11 cellular contexts compared by ENCODE assay signal in genomic region chr10:5862360-5862929, GRCh38. TPM values are rescaled to one million over a fixed set of nuclear protein-coding genes. Genes with fewer than 3 reads are reported as not detected.
DNase-seq lines count a peak whose midpoint lies in the region; ATAC-seq and TF ChIP-seq lines count a peak whose summit lies in the region.
"Had no signal": no experiment of that assay in that cellular context is flagged by ENCODE, and none has a peak within 500 bp of the region (broad histone marks: within the 10 kb centered on the region; RNA-seq: fewer than 3 reads in every experiment).

No MANE protein-coding gene starts in this region.

- H3K9me3 ChIP-seq in esophagus squamous epithelium: no peaks in the 10 kb centered on the region

- H3K27ac Mint-ChIP-seq in naive B cell: peak overlapping the region; percentile 16 to 95 (median 80)
- H3K27ac Mint-ChIP-seq: natural killer cell had no signal

- TF ChIP-seq POLR2A in esophagus squamous epithelium (IDR thresholded peaks at IDR 0.05): no peak

- peak overlapping the region in 3 of 8 donors; percentile 30 to 36 (median 36) for H3K4me3 Mint-ChIP-seq in naive B cell
- H3K4me3 Mint-ChIP-seq: natural killer cell had no signal

- no peaks in the 10 kb centered on the region for H3K27me3 ChIP-seq in esophagus squamous epithelium

- no peak overlapping the region for H3K27ac ChIP-seq in esophagus squamous epithelium

- H3K36me3 Mint-ChIP-seq in naive B cell: peaks cover 0 to 5% of the 10 kb centered on the region in 2 donors
- H3K36me3 Mint-ChIP-seq: natural killer cell had no signal

- DNase-seq in naive B cell (no peak), NK-92 (lab: John Stamatoyannopoulos, UW; ENCODE audit: unreplicated experiment) (no peak), epidermal melanocyte (ENCODE audit: insufficient read length, low spot score) (no peak), esophagus squamous epithelium (lab: John Stamatoyannopoulos, UW) (no peak), NCI-H345 (lab: John Stamatoyannopoulos, UW) (no peak)
- DNase-seq: foreskin fibroblast, natural killer cell, NCI-H1436 treated with DMSO at 0.1 percent for 48 hours had no signal

- peaks cover 24 to 32% (median 26%) of the 10 kb centered on the region in 3 donors for H3K4me1 Mint-ChIP-seq in naive B cell
- H3K4me1 Mint-ChIP-seq: natural killer cell had no signal

- intact Hi-C loops in esophagus squamous epithelium (cut with DNase I): no loop called here

- WGBS in esophagus squamous epithelium, 2 donors: 69 to 84% methylated on average over 6 to 7 of the region's 7 CpGs

- H3K27me3 Mint-ChIP-seq in naive B cell: no peaks in the 10 kb centered on the region

- TF ChIP-seq CTCF in esophagus squamous epithelium (IDR thresholded peaks at IDR 0.05): no peak

- H3K4me3 ChIP-seq in esophagus squamous epithelium: no peak overlapping the region

- peaks cover 0 to 1% (median 0%) of the 10 kb centered on the region in 7 donors for H3K9me3 Mint-ChIP-seq in naive B cell
- H3K9me3 Mint-ChIP-seq: natural killer cell had no signal

- ATAC-seq in GM18873 (IDR thresholded peaks at IDR 0.05; ENCODE audit: low FRiP score, unreplicated experiment) (peak; percentile 97), GM21723 (IDR thresholded peaks at IDR 0.05; ENCODE audit: unreplicated experiment) (peak; percentile 97), HG03442 (IDR thresholded peaks at IDR 0.05; ENCODE audit: unreplicated experiment) (peak; percentile 96), naive B cell (ENCODE audit: low read depth in 2 of 2) (peak; percentile 37 to 75)

- H3K36me3 ChIP-seq in esophagus squamous epithelium: peaks cover 0 to 13% (median 0%) of the 10 kb centered on the region in 3 donors

- peaks cover 0 to 6% (median 0%) of the 10 kb centered on the region in 3 donors for H3K4me1 ChIP-seq in esophagus squamous epithelium

RNA-seq across cellular contexts. Expression of gene ANKRD16, which starts 27.2 kb away (rescaled TPM):
- polyA plus RNA-seq in naive B cell (ENCODE audit: low read depth in 6 of 6): 1 to 10 TPM; 4.0 to 7.5 (median 5.7) TPM
- 10 to 100 TPM in 1 of 4 donors, 1 to 10 TPM in 3; 2.8 to 10.9 (median 5.1) TPM for total RNA-seq in esophagus squamous epithelium

RNA-seq across cellular contexts. Expression of gene FBH1, which starts 27.6 kb away (rescaled TPM):
- polyA plus RNA-seq in naive B cell (ENCODE audit: low read depth in 6 of 6): 100 to 1,000 TPM in 2 of 6 donors, 10 to 100 TPM in 4; 93.4 to 123 (median 95.2) TPM
- 10 to 100 TPM; 48.5 to 93.8 (median 54.1) TPM for total RNA-seq in esophagus squamous epithelium

RNA-seq across cellular contexts. Expression of gene GDI2, which starts 49.2 kb away (rescaled TPM):
- 100 to 1,000 TPM; 380 to 482 (median 401) TPM for polyA plus RNA-seq in naive B cell (ENCODE audit: low read depth in 6 of 6)
- 100 to 1,000 TPM; 153 to 299 (median 257) TPM for total RNA-seq in esophagus squamous epithelium
